Comparison of ENCODE assay signal across 7 cellular contexts in genomic region chr18:907171-907879, GRCh38. TPM values are rescaled to one million over a fixed set of nuclear protein-coding genes. Genes with fewer than 3 reads are reported as not detected.
DNase-seq lines count a peak whose midpoint lies in the region; ATAC-seq and TF ChIP-seq lines count a peak whose summit lies in the region.

No MANE protein-coding gene starts in this region.

- intact Hi-C loops in prostate gland (cut with DNase I): no loop called here

- H3K4me3 ChIP-seq in HUES48 (ENCODE audit: low read depth, low read length): peak overlapping the region; percentile 68
- peak overlapping the region; percentile 11 to 47 for H3K4me3 ChIP-seq in gastroesophageal sphincter
- peak overlapping the region; percentile 14 to 19 for H3K4me3 ChIP-seq in prostate gland
- H3K4me3 ChIP-seq in SJCRH30: no peak overlapping the region

- 0% methylated on average over 2 of the region's 72 CpGs; no CpG with 5 or more reads in 1 of the 2 donors for WGBS in gastroesophageal sphincter (ENCODE audit: low coverage in 1 of 2), 2 donors
- WGBS in prostate gland: 1% methylated on average over 59 of the region's 72 CpGs

- no peaks in the 10 kb centered on the region for H3K36me3 ChIP-seq in HUES48 (ENCODE audit: control insufficient read depth, insufficient read depth, low read length)
- H3K36me3 ChIP-seq in gastroesophageal sphincter: no peaks in the 10 kb centered on the region
- H3K36me3 ChIP-seq in prostate gland: no peaks in the 10 kb centered on the region
- no peaks in the 10 kb centered on the region for H3K36me3 ChIP-seq in SJCRH30

- H3K27me3 ChIP-seq in HUES48 (ENCODE audit: control insufficient read depth, insufficient read depth, low read length): peaks cover 100% of the 10 kb centered on the region
- peaks cover 100% of the 10 kb centered on the region for H3K27me3 ChIP-seq in gastroesophageal sphincter
- H3K27me3 ChIP-seq in prostate gland (replicated peaks; ENCODE audit: insufficient read depth): peaks cover 55% of the 10 kb centered on the region
- H3K27me3 ChIP-seq in SJCRH30: no peaks in the 10 kb centered on the region

- DNase-seq in SK-N-DZ (ENCODE audit: low spot score): peak; percentile 52
- no peak for DNase-seq in prostate gland (ENCODE audit: low spot score)
- DNase-seq in SJCRH30: no peak
- no peak for DNase-seq in SW480 (ENCODE audit: low spot score)

- no peaks in the 10 kb centered on the region for H3K9me3 ChIP-seq in HUES48 (ENCODE audit: control insufficient read depth, insufficient read depth, low read length)
- no peaks in the 10 kb centered on the region for H3K9me3 ChIP-seq in gastroesophageal sphincter
- H3K9me3 ChIP-seq in prostate gland: no peaks in the 10 kb centered on the region
- no peaks in the 10 kb centered on the region for H3K9me3 ChIP-seq in SJCRH30 (replicated peaks)

- peaks cover 21% of the 10 kb centered on the region for H3K4me1 ChIP-seq in HUES48 (ENCODE audit: control insufficient read depth, insufficient read depth, low read length)
- peaks cover 0 to 54% (median 27%) of the 10 kb centered on the region in 3 donors for H3K4me1 ChIP-seq in gastroesophageal sphincter
- H3K4me1 ChIP-seq in prostate gland (replicated peaks): peaks cover 8% of the 10 kb centered on the region
- no peaks in the 10 kb centered on the region for H3K4me1 ChIP-seq in SJCRH30

- TF ChIP-seq CTCF in gastroesophageal sphincter (IDR thresholded peaks at IDR 0.05) (no peak), prostate gland (IDR thresholded peaks at IDR 0.05) (no peak)

- H3K27ac ChIP-seq in HUES48 (ENCODE audit: low read depth, low read length) (no peak overlapping the region), gastroesophageal sphincter (no peak overlapping the region), prostate gland (no peak overlapping the region), SJCRH30 (no peak overlapping the region)

- no peak for TF ChIP-seq EP300 in gastroesophageal sphincter (IDR thresholded peaks at IDR 0.05)

- ATAC-seq in gastroesophageal sphincter (peak; percentile 13), GM19351 (IDR thresholded peaks at IDR 0.05; ENCODE audit: unreplicated experiment) (no peak)

- TF ChIP-seq POLR2A in gastroesophageal sphincter (IDR thresholded peaks at IDR 0.05) (no peak), prostate gland (IDR thresholded peaks at IDR 0.05) (no peak)

- H3K9ac ChIP-seq in HUES48 (ENCODE audit: low read depth, low read length): no peak overlapping the region

RNA-seq across cellular contexts. Expression of gene ADCYAP1, which starts 2.7 kb away (rescaled TPM):
- 46.9 and 71.1 TPM in 2 replicates for polyA plus RNA-seq in SK-N-DZ (2014; cell fraction: cytosol; rRNA removed)
- polyA plus RNA-seq in SK-N-DZ (2014; cell fraction: nucleus; rRNA removed): 58.0 and 62.8 TPM in 2 replicates
- total RNA-seq in gastroesophageal sphincter: 1 to 10 TPM in 1 of 4 donors, under 1 TPM in 2, not detected in 1; 0.39 to 2.3 (median 0.67) TPM
- 1 to 10 TPM; 2.2 to 2.7 TPM for total RNA-seq in prostate gland
- total RNA-seq in SJCRH30 (2014; rRNA removed; shearing (Covaris generic)): 0.03 and 0.16 TPM in 2 replicates
